Comparison of ENCODE assay signal across 1 cellular context in genomic region chr13:109981000-109981399, GRCh38.
A peak's percentile ranks its signal among the peaks of the same experiment; 100 is the strongest.
TF ChIP-seq lines count a peak whose summit lies in the region.

No MANE protein-coding gene starts in this region.

TF ChIP-seq in HepG2, 621 proteins besides CTCF, POLR2A, EP300 and RAD21 (continued from another document):
- TF ChIP-seq, protein P1, sequence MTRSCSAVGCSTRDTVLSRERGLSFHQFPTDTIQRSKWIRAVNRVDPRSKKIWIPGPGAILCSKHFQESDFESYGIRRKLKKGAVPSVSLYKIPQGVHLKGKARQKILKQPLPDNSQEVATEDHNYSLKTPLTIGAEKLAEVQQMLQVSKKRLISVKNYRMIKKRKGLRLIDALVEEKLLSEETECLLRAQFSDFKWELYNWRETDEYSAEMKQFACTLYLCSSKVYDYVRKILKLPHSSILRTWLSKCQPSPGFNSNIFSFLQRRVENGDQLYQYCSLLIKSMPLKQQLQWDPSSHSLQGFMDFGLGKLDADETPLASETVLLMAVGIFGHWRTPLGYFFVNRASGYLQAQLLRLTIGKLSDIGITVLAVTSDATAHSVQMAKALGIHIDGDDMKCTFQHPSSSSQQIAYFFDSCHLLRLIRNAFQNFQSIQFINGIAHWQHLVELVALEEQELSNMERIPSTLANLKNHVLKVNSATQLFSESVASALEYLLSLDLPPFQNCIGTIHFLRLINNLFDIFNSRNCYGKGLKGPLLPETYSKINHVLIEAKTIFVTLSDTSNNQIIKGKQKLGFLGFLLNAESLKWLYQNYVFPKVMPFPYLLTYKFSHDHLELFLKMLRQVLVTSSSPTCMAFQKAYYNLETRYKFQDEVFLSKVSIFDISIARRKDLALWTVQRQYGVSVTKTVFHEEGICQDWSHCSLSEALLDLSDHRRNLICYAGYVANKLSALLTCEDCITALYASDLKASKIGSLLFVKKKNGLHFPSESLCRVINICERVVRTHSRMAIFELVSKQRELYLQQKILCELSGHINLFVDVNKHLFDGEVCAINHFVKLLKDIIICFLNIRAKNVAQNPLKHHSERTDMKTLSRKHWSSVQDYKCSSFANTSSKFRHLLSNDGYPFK (CRISPR knock-in tag; IDR thresholded peaks at IDR 0.05; ENCODE audit: borderline replicate concordance), result no peak
- TF ChIP-seq CBX2 (IDR thresholded peaks at IDR 0.05; ENCODE audit: low read depth, low read length), result no peak
- TF ChIP-seq CBX2 (CRISPR knock-in tag; IDR thresholded peaks at IDR 0.05; ENCODE audit: low read depth), result no peak
- TF ChIP-seq ZNF850 (CRISPR knock-in tag; conservative IDR thresholded peaks at IDR 0.05), result no peak
- TF ChIP-seq MIXL1 (CRISPR knock-in tag; IDR thresholded peaks at IDR 0.05), result no peak
- TF ChIP-seq ATAD3A (CRISPR knock-in tag; IDR thresholded peaks at IDR 0.05), result no peak
- no peak for TF ChIP-seq CC2D1A (CRISPR knock-in tag; IDR thresholded peaks at IDR 0.05)
- peak; percentile 66 for TF ChIP-seq MAFF (IDR thresholded peaks at IDR 0.05; ENCODE audit: low read depth, low read length)
- TF ChIP-seq FOXA3 (CRISPR knock-in tag; IDR thresholded peaks at IDR 0.05), result no peak
- no peak for TF ChIP-seq PAF1 (CRISPR knock-in tag; IDR thresholded peaks at IDR 0.05)
TF ChIP-seq in HepG2: peak in this region for 2.
